ENCODE assay signal across 8 cellular contexts in the genomic region with DNA sequence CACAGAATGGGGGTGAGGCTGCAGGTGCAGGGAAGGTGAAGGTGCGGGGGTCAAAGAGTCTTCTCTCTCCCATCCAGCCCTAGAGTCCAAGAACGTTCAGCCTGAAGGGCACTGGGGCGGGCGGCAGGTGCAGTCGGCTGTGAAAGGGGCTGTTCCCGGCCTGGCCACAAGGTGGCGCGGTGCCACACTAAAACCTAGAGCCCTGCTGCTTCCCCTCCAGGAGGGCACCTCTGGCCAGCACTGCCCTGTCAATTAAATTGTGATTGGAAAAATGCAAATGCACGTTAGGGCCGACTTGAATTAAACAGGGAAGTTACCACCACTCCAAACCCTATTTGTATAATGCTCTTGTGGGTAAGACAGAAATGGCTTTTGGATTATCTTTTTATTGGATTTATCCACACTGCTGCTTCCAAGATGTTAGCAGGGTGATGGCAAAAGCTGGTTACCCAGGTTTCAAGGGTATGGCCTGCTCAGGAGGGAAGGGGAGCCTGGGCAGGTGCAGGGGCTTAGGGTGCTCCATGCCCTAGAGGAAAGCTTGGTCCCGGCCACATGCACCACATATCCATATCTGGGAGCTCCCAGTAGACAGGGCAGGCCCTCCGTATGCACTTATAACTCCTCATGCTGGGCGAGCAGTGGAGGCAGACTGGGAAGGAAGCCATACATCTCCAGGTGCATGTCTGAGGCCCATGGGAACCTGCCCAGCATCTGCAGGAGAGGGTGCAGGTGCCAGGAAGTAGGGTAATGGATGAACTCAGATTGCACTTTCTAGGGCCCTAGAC.
DNase-seq lines count a peak whose midpoint lies in the region; TF ChIP-seq lines count a peak whose summit lies in the region.

No MANE protein-coding gene starts in this region.

- no peaks in the 10 kb centered on the region for H3K36me3 Mint-ChIP-seq in activated T-helper 2 cell treated with anti-CD3 and anti-CD28 coated beads, Interferon-gamma antibody, Interleukin-2, Interleukin-4, amounts not matched to agents 10 μg/mL and 5 μg/mL and 100 μg/mL, durations not matched to agents 14 hours and 24 hours and 36 hours (ENCODE audit: low read depth)

- intact Hi-C loops in activated T-helper 2 cell treated with anti-CD3 and anti-CD28 coated beads, Interferon-gamma antibody, Interleukin-2, Interleukin-4, amounts not matched to agents 10 μg/mL and 5 μg/mL and 100 μg/mL, durations not matched to agents 14 hours and 24 hours and 36 hours (cut with micrococcal nuclease), result loop anchor here (1.0 to 2.0 kb wide), 2 partner anchors 160 to 230 kb away; no protein-coding TSS in a partner anchor

- H3K27me3 Mint-ChIP-seq in activated T-helper 2 cell treated with anti-CD3 and anti-CD28 coated beads, Interferon-gamma antibody, Interleukin-2, Interleukin-4, amounts not matched to agents 10 μg/mL and 5 μg/mL and 100 μg/mL, durations not matched to agents 14 hours and 24 hours and 36 hours (ENCODE audit: low read depth), result peaks cover 2% of the 10 kb centered on the region

- peak; percentile 44 for DNase-seq in NK-92 treated with Interleukin-12 subunit alpha and Interleukin-12 subunit beta, amount 100 ng/mL, for 24 hours (lab: John Stamatoyannopoulos, UW)
- DNase-seq in NK-92 (lab: John Stamatoyannopoulos, UW; ENCODE audit: unreplicated experiment) (no peak), LHCN-M2 (ENCODE audit: low read depth) (peak; percentile 18), RPMI8226 (peak; percentile 88), foreskin fibroblast (peak; percentile 40 to 84), occipital lobe (lab: John Stamatoyannopoulos, UW) (peak; percentile 30), superior temporal gyrus (ENCODE audit: extremely low spot score) (peak; percentile 87)
- peak; percentile 62 for DNase-seq in activated T-helper 2 cell treated with anti-CD3 and anti-CD28 coated beads, Interferon-gamma antibody, Interleukin-2, Interleukin-4, amounts not matched to agents 10 μg/mL and 5 μg/mL and 100 μg/mL, durations not matched to agents 14 hours and 24 hours and 36 hours (ENCODE audit: low spot score)

- H3K4me3 ChIP-seq in foreskin fibroblast (ENCODE audit: low read depth in 1 of 2, low read length in 2 of 2), result no peak overlapping the region

- H3K9me3 Mint-ChIP-seq in activated T-helper 2 cell treated with anti-CD3 and anti-CD28 coated beads, Interferon-gamma antibody, Interleukin-2, Interleukin-4, amounts not matched to agents 10 μg/mL and 5 μg/mL and 100 μg/mL, durations not matched to agents 14 hours and 24 hours and 36 hours, result no peaks in the 10 kb centered on the region

- no peak overlapping the region for H3K27ac Mint-ChIP-seq in activated T-helper 2 cell treated with anti-CD3 and anti-CD28 coated beads, Interferon-gamma antibody, Interleukin-2, Interleukin-4, amounts not matched to agents 10 μg/mL and 5 μg/mL and 100 μg/mL, durations not matched to agents 14 hours and 24 hours and 36 hours

- no peaks in the 10 kb centered on the region for H3K4me1 Mint-ChIP-seq in activated T-helper 2 cell treated with anti-CD3 and anti-CD28 coated beads, Interferon-gamma antibody, Interleukin-2, Interleukin-4, amounts not matched to agents 10 μg/mL and 5 μg/mL and 100 μg/mL, durations not matched to agents 14 hours and 24 hours and 36 hours (ENCODE audit: low read depth)

- peak; percentile 93 for TF ChIP-seq CTCF in foreskin fibroblast (IDR thresholded peaks at IDR 0.05; ENCODE audit: low read depth, low read length)

- no peak overlapping the region for H3K4me3 Mint-ChIP-seq in activated T-helper 2 cell treated with anti-CD3 and anti-CD28 coated beads, Interferon-gamma antibody, Interleukin-2, Interleukin-4, amounts not matched to agents 10 μg/mL and 5 μg/mL and 100 μg/mL, durations not matched to agents 14 hours and 24 hours and 36 hours (ENCODE audit: low read depth)
